14 cellular contexts compared by ENCODE assay signal in the genomic region with DNA sequence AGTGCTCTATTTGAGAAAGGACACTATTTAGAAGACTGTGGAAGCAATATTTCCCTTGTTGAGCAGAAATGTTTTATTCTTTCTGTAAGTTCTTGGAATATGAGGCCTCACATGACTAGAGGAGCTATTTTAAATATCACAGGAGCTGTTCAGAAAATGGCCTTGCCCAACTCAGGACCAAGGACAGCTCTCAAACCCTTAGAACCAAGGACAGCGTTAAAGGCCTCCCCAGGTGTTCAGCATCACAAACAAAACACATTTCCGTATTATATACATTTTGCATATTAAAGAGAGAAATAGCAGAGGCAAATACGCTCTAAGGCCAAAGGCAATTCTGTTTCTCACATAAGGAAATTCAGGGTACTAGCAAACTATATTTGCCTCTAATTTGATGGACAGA.
DNase-seq lines count a peak whose midpoint lies in the region; ATAC-seq, FAIRE-seq and TF ChIP-seq lines count a peak whose summit lies in the region.
"Had no signal": no experiment of that assay in that cellular context is flagged by ENCODE, and none has a peak within 500 bp of the region (broad histone marks: within the 10 kb centered on the region; RNA-seq: fewer than 3 reads in every experiment).

No MANE protein-coding gene starts in this region.

- 15% methylated on average over 3 of the region's 3 CpGs for WGBS in GM12878 (ENCODE audit: insufficient coverage, insufficient replicate concordance, low lambda C conversion rate, missing lambda C conversion rate)

- no peak overlapping the region for H3K4me3 ChIP-seq in HCT116 (replicated peaks in 1 of 2; ENCODE audit: low read depth in 1 of 2, low read length in 2 of 2)
- no peak overlapping the region for H3K4me3 ChIP-seq in GM12878
- no peak overlapping the region for H3K4me3 ChIP-seq in neural cell (ENCODE audit: low read length)
- no peak overlapping the region for H3K4me3 ChIP-seq in PC-9

- in situ Hi-C loops in GM12878 (cut with MboI): no loop called here

- no peak overlapping the region for H3K27ac ChIP-seq in HCT116 (ENCODE audit: low read depth, low read length)
- H3K27ac ChIP-seq in GM12878 (ENCODE audit: control insufficient read depth, insufficient read depth): no peak overlapping the region
- H3K27ac ChIP-seq in neural cell (ENCODE audit: low read length): no peak overlapping the region
- no peak overlapping the region for H3K27ac ChIP-seq in PC-9
- H3K27ac ChIP-seq: neutrophil had no signal

- RAD21 ChIA-PET in HCT116 (lab: Charles Lee; ENCODE audit: low non-redundant PET in 1 of 2, low total read pairs in 2 of 2, uncharacterized antibody in 2 of 2, unreplicated experiment in 2 of 2): no interaction called here
- RAD21 ChIA-PET in GM12878 (lab: Charles Lee; ENCODE audit: unreplicated experiment): no interaction called here

- H3K9me3 ChIP-seq in HCT116 (ENCODE audit: control insufficient read depth in 1 of 2, insufficient read depth in 1 of 2, low read depth in 1 of 2, low read length in 2 of 2): peaks cover 13 to 28% of the 10 kb centered on the region in 2 experiments; a peak in 2 of 4 replicates
- no peaks in the 10 kb centered on the region; the same call in 2 of the 3 replicates for H3K9me3 ChIP-seq in GM12878 (replicated peaks; ENCODE audit: control insufficient read depth, insufficient read depth, low read length)
- no peaks in the 10 kb centered on the region for H3K9me3 ChIP-seq in neural cell (ENCODE audit: low read length)
- no peaks in the 10 kb centered on the region for H3K9me3 ChIP-seq in PC-9 (ENCODE audit: insufficient read depth, low read depth)
- H3K9me3 ChIP-seq: neutrophil had no signal

- SMC1A ChIA-PET in GM12878 (lab: Charles Lee; ENCODE audit: uncharacterized antibody, unreplicated experiment): no interaction called here

- ATAC-seq in HCT116 (no peak), GM12878 (no peak), GM21737 (IDR thresholded peaks at IDR 0.05; ENCODE audit: unreplicated experiment) (no peak)
- ATAC-seq: activated CD8-positive, alpha-beta T cell treated with anti-CD3 and anti-CD28 coated beads, Interleukin-2, amount 10 ng/mL, durations not matched to agents 7 days and 5 days; effector memory CD8-positive, alpha-beta T cell; left lobe of liver had no signal

- DNase-seq in HCT116 (ENCODE audit: low read depth, low spot score): no peak
- peak; percentile 1 for DNase-seq in LoVo (ENCODE audit: low spot score)
- no peak for DNase-seq in GM12878 (ENCODE audit: low read depth, low spot score)
- DNase-seq in PC-9: no peak
- no peak for DNase-seq in COLO668 (lab: John Stamatoyannopoulos, UW; ENCODE audit: unreplicated experiment)
- DNase-seq: activated CD8-positive, alpha-beta T cell treated with anti-CD3 and anti-CD28 coated beads, Interleukin-2, amount 10 ng/mL, durations not matched to agents 7 days and 5 days; activated gamma-delta T cell; effector memory CD8-positive, alpha-beta T cell; stimulated activated CD4-positive, alpha-beta T cell treated with anti-CD3 and anti-CD28 coated beads, Interleukin-12 subunit alpha, Interleukin-12 subunit beta, amount 100 ng/mL, for 4 hours; T-helper 9 cell had no signal

- BruUV-seq in HCT116 (replicated peaks; lab: Mats Ljungman, UMichigan): no TSS peak
- BruUV-seq in GM12878 (replicated peaks; lab: Mats Ljungman, UMichigan): no TSS peak
- no TSS peak for BruUV-seq in PC-9 (replicated peaks; lab: Mats Ljungman, UMichigan)

- intact Hi-C loops in HCT116 (cut with micrococcal nuclease): no loop called here
- intact Hi-C loops in GM12878 (cut with micrococcal nuclease; ENCODE audit: unreplicated experiment): no loop called here
- intact Hi-C loops in PC-9 (cut with micrococcal nuclease; ENCODE audit: unreplicated experiment): no loop called here

- H2AFZ ChIP-seq in HCT116 (ENCODE audit: low read depth, low read length, poor library complexity, severe bottlenecking) (no peak overlapping the region), GM12878 (ENCODE audit: control insufficient read depth, low read depth, low read length) (no peak overlapping the region), neural cell (ENCODE audit: low read depth, low read length) (no peak overlapping the region), PC-9 (no peak overlapping the region)

- H3F3A ChIP-seq in neural cell (ENCODE audit: insufficient read depth, low read length, poor library complexity, severe bottlenecking): no peaks in the 10 kb centered on the region
- H3F3A ChIP-seq in PC-9 (ENCODE audit: insufficient read depth, low read depth): no peaks in the 10 kb centered on the region

- no peaks in the 10 kb centered on the region for H3K4me1 ChIP-seq in HCT116 (ENCODE audit: control insufficient read depth in 1 of 2, insufficient read depth in 2 of 2, low read length in 2 of 2)
- no peaks in the 10 kb centered on the region for H3K4me1 ChIP-seq in GM12878 (ENCODE audit: control insufficient read depth, insufficient read depth, low read length)
- H3K4me1 ChIP-seq in PC-9 (replicated peaks; ENCODE audit: insufficient read depth): no peaks in the 10 kb centered on the region

- H3K36me3 ChIP-seq in HCT116 (ENCODE audit: control insufficient read depth in 1 of 2, insufficient read depth in 2 of 2, low read length in 2 of 2) (no peaks in the 10 kb centered on the region), GM12878 (ENCODE audit: control insufficient read depth in 2 of 2, insufficient read depth in 2 of 2, low read length in 1 of 2) (no peaks in the 10 kb centered on the region), neural cell (ENCODE audit: insufficient read depth, low read length) (no peaks in the 10 kb centered on the region), PC-9 (ENCODE audit: low read depth) (no peaks in the 10 kb centered on the region)
- H3K36me3 ChIP-seq: neutrophil had no signal

- no peak for TF ChIP-seq CTCF in HCT116 (IDR thresholded peaks at IDR 0.05 in 2 of 3, conservative IDR thresholded peaks at IDR 0.05 in 1 of 3; ENCODE audit: borderline replicate concordance in 1 of 3, insufficient read depth in 1 of 3, low read depth in 2 of 3, low read length in 2 of 3)
- TF ChIP-seq CTCF in GM12878 (IDR thresholded peaks at IDR 0.05 in 2 of 3, conservative IDR thresholded peaks at IDR 0.05 in 1 of 3; ENCODE audit: control insufficient read depth in 2 of 3, extremely low read depth in 1 of 3, insufficient read depth in 1 of 3, low read depth in 3 of 3, low read length in 3 of 3): no peak
- no peak for TF ChIP-seq CTCF in neural cell (IDR thresholded peaks at IDR 0.05; ENCODE audit: poor library complexity, severe bottlenecking)
- TF ChIP-seq CTCF in PC-9 (conservative IDR thresholded peaks at IDR 0.05): no peak

- CTCF ChIA-PET in HCT116 (lab: Charles Lee) (no interaction called here), GM12878 (lab: Yijun Ruan, JAX) (no interaction called here), PC-9 (lab: Charles Lee) (no interaction called here)

- TF ChIP-seq POLR2A in HCT116 (IDR thresholded peaks at IDR 0.05; ENCODE audit: borderline replicate concordance, extremely low read depth, insufficient read depth, insufficient read length): no peak
- no peak for TF ChIP-seq POLR2A in GM12878 (IDR thresholded peaks at IDR 0.05; ENCODE audit: low read depth, low read length)

- FAIRE-seq in GM12878 (lab: Jason Lieb, UNC): no peak

- POLR2A ChIA-PET in HCT116 (lab: Charles Lee): no interaction called here
- POLR2A ChIA-PET in GM12878 (lab: Charles Lee): no interaction called here
- POLR2A ChIA-PET in PC-9 (lab: Charles Lee; ENCODE audit: unreplicated experiment): no interaction called here

- no peak for TF ChIP-seq EP300 in GM12878 (IDR thresholded peaks at IDR 0.05; ENCODE audit: borderline replicate concordance in 1 of 2, control insufficient read depth in 1 of 2, low read depth in 2 of 2, low read length in 2 of 2)
- TF ChIP-seq EP300 in neural cell (conservative IDR thresholded peaks at IDR 0.05; ENCODE audit: poor library complexity, severe bottlenecking): no peak

- no peak for TF ChIP-seq RAD21 in HCT116 (IDR thresholded peaks at IDR 0.05; ENCODE audit: low read depth)
- TF ChIP-seq RAD21 in GM12878 (IDR thresholded peaks at IDR 0.05; ENCODE audit: insufficient read depth, low read depth, low read length): no peak
- TF ChIP-seq RAD21 in neural cell (conservative IDR thresholded peaks at IDR 0.05): no peak

- H3K4me2 ChIP-seq in HCT116 (ENCODE audit: low read length) (no peak overlapping the region), GM12878 (ENCODE audit: control insufficient read depth, insufficient read depth) (no peak overlapping the region), neural cell (ENCODE audit: low read length) (no peak overlapping the region), PC-9 (no peak overlapping the region)

- H3K9me2 ChIP-seq in HCT116 (ENCODE audit: insufficient read depth) (no peaks in the 10 kb centered on the region), neural cell (ENCODE audit: insufficient read depth, low read length) (no peaks in the 10 kb centered on the region), PC-9 (ENCODE audit: insufficient read depth) (no peaks in the 10 kb centered on the region)

- H4K20me1 ChIP-seq in HCT116 (ENCODE audit: insufficient read depth) (no peaks in the 10 kb centered on the region), GM12878 (ENCODE audit: control insufficient read depth, insufficient read depth) (no peaks in the 10 kb centered on the region), neural cell (ENCODE audit: insufficient read depth) (no peaks in the 10 kb centered on the region), PC-9 (ENCODE audit: insufficient read depth) (no peaks in the 10 kb centered on the region)

- no peaks in the 10 kb centered on the region for H3K79me2 ChIP-seq in HCT116 (ENCODE audit: insufficient read depth, low read length)
- H3K79me2 ChIP-seq in GM12878 (ENCODE audit: control insufficient read depth, insufficient read depth, low read length): no peaks in the 10 kb centered on the region
- H3K79me2 ChIP-seq in neural cell (replicated peaks; ENCODE audit: insufficient read depth, low read length): no peaks in the 10 kb centered on the region
- H3K79me2 ChIP-seq in PC-9 (ENCODE audit: low read depth): no peaks in the 10 kb centered on the region

- H3K27me3 ChIP-seq in HCT116 (ENCODE audit: insufficient read depth, low read length) (no peaks in the 10 kb centered on the region), GM12878 (replicated peaks in 1 of 2; ENCODE audit: control insufficient read depth in 2 of 2, insufficient read depth in 2 of 2, low read length in 1 of 2) (no peaks in the 10 kb centered on the region), neural cell (ENCODE audit: insufficient read depth, low read depth, low read length) (no peaks in the 10 kb centered on the region), PC-9 (ENCODE audit: insufficient read depth, low read depth) (no peaks in the 10 kb centered on the region; the same call in 1 of the 2 replicates)
- H3K27me3 ChIP-seq: neutrophil had no signal

- no peak overlapping the region for H3K9ac ChIP-seq in HCT116 (ENCODE audit: low read length)
- no peak overlapping the region for H3K9ac ChIP-seq in GM12878 (ENCODE audit: control insufficient read depth, insufficient read depth, low read length)
- H3K9ac ChIP-seq in neural cell (ENCODE audit: low read length): no peak overlapping the region

TF ChIP-seq in neural cell, 6 proteins besides CTCF, POLR2A, EP300 and RAD21 (continues in another document):
- no peak for TF ChIP-seq MXI1 (conservative IDR thresholded peaks at IDR 0.05; ENCODE audit: poor library complexity, severe bottlenecking)
- no peak for TF ChIP-seq TAF1 (IDR thresholded peaks at IDR 0.05; ENCODE audit: low read depth)
- TF ChIP-seq POLR2AphosphoS5 (IDR thresholded peaks at IDR 0.05): no peak
